Comparison of ENCODE assay signal across 14 cellular contexts in genomic region chr21:43911935-43912487, GRCh38.
"Had no signal": no experiment of that assay in that cellular context is flagged by ENCODE, and none has a peak within 500 bp of the region (broad histone marks: within the 10 kb centered on the region; RNA-seq: fewer than 3 reads in every experiment).

No MANE protein-coding gene starts in this region.

- H3K9me3 ChIP-seq: colonic mucosa, upper lobe of left lung had no signal

- H3K4me1 ChIP-seq: colonic mucosa, foreskin keratinocyte had no signal

- DNase-seq: activated CD4-positive, alpha-beta T cell treated with anti-CD3 and anti-CD28 coated beads for 48 hours; activated naive CD4-positive, alpha-beta T cell treated with Interleukin-2 at 50 U/mL for 16 hours; activated naive CD8-positive, alpha-beta T cell treated with anti-CD3 and anti-CD28 coated beads, Interleukin-2, amount 50 U/mL, for 24 hours; caudate nucleus; colonic mucosa; esophagus squamous epithelium; foreskin keratinocyte; midbrain; naive B cell; stimulated activated naive B cell treated with anti-CD40 and anti-IgM and Interleukin-4, amounts not matched to agents 10 μg/mL and 1 μg/mL and 100 μg/mL, for 72 hours had no signal

- H3K27me3 ChIP-seq: colonic mucosa, esophagus squamous epithelium, foreskin keratinocyte, upper lobe of left lung had no signal

- H3K36me3 ChIP-seq: colonic mucosa had no signal

- H3K4me3 ChIP-seq: colonic mucosa, esophagus squamous epithelium, lung, upper lobe of left lung had no signal

- ATAC-seq: activated naive CD8-positive, alpha-beta T cell treated with anti-CD3 and anti-CD28 coated beads, Interleukin-2, amount 50 U/mL, for 24 hours; foreskin keratinocyte; SK-N-SH treated with all-trans-retinoic acid at 6 μM for 48 hours; stimulated activated naive B cell treated with anti-CD40 and anti-IgM and Interleukin-4, amounts not matched to agents 10 μg/mL and 1 μg/mL and 100 μg/mL, for 72 hours; WTC11 had no signal

- H3K27ac ChIP-seq: colonic mucosa, esophagus squamous epithelium, foreskin keratinocyte had no signal
